Comparison of ENCODE assay signal across 9 cellular contexts in genomic region chr11:41461057-41461681, GRCh38. TPM values are rescaled to one million over a fixed set of nuclear protein-coding genes. Genes with fewer than 3 reads are reported as not detected.
A peak's percentile ranks its signal among the peaks of the same experiment; 100 is the strongest.
DNase-seq lines count a peak whose midpoint lies in the region; ATAC-seq and TF ChIP-seq lines count a peak whose summit lies in the region.
"Had no signal": no experiment of that assay in that cellular context is flagged by ENCODE, and none has a peak within 500 bp of the region (broad histone marks: within the 10 kb centered on the region; RNA-seq: fewer than 3 reads in every experiment).

No MANE protein-coding gene starts in this region.

- in situ Hi-C loops in mammary epithelial cell (cut with MboI; ENCODE audit: low sequenced_read_pairs in 2 of 2) = loop anchor here in 1 of 2 donors (25.0 kb wide), 2 partner anchors 1076 to 1826 kb away; no protein-coding TSS in a partner anchor

- H2AFZ ChIP-seq in mammary epithelial cell (ENCODE audit: low read depth, low read length) (no peak overlapping the region), parathyroid adenoma (no peak overlapping the region)

- DNase-seq in GM10266 (ENCODE audit: extremely low spot score) (peak; percentile 13), NAMALWA (ENCODE audit: low spot score) (peak; percentile 38), mammary epithelial cell (peak; percentile 9), medulla oblongata (ENCODE audit: extremely low spot score) (no peak)
- DNase-seq in activated CD4-positive, alpha-beta T cell treated with anti-CD3 and anti-CD28 coated beads, Interleukin-2, amount 10 ng/mL, durations not matched to agents 7 days and 5 days = no peak
- DNase-seq in effector CD8-positive, alpha-beta T cell (lab: John Stamatoyannopoulos, UW) = no peak

- H3K36me3 Mint-ChIP-seq in activated CD4-positive, alpha-beta T cell treated with anti-CD3 and anti-CD28 coated beads, Interleukin-2, amount 10 ng/mL, durations not matched to agents 7 days and 5 days (ENCODE audit: low read depth) = no peaks in the 10 kb centered on the region

- no peak overlapping the region for H3K4me3 Mint-ChIP-seq in activated CD4-positive, alpha-beta T cell treated with anti-CD3 and anti-CD28 coated beads, Interleukin-2, amount 10 ng/mL, durations not matched to agents 7 days and 5 days
- H3K4me3 Mint-ChIP-seq: central memory CD8-positive, alpha-beta T cell had no signal

- intact Hi-C loops in mammary epithelial cell (cut with micrococcal nuclease) = no loop called here

- no peaks in the 10 kb centered on the region for H4K20me1 ChIP-seq in mammary epithelial cell (ENCODE audit: insufficient read depth, low read length)

- peak; percentile 67 for TF ChIP-seq CTCF in GM10266 (IDR thresholded peaks at IDR 0.05; ENCODE audit: control insufficient read depth, insufficient read depth, low read depth, missing control alignments)
- TF ChIP-seq CTCF in mammary epithelial cell (conservative IDR thresholded peaks at IDR 0.05 in 1 of 2, IDR thresholded peaks at IDR 0.05 in 1 of 2; ENCODE audit: extremely low read depth in 1 of 2, insufficient read depth in 1 of 2, low read depth in 1 of 2, low read length in 2 of 2) = peak; percentile 71 to 75
- TF ChIP-seq CTCF in parathyroid adenoma (IDR thresholded peaks at IDR 0.05) = peak; percentile 52

- H3K4me1 Mint-ChIP-seq in activated CD4-positive, alpha-beta T cell treated with anti-CD3 and anti-CD28 coated beads, Interleukin-2, amount 10 ng/mL, durations not matched to agents 7 days and 5 days = no peaks in the 10 kb centered on the region
- H3K4me1 Mint-ChIP-seq: central memory CD8-positive, alpha-beta T cell had no signal

- H3K4me3 ChIP-seq in mammary epithelial cell (replicated peaks in 1 of 3; ENCODE audit: insufficient read depth in 1 of 3, low read depth in 2 of 3, low read length in 3 of 3) (no peak overlapping the region), parathyroid adenoma (ENCODE audit: low read depth, low read length) (no peak overlapping the region)

- H3K27me3 ChIP-seq in mammary epithelial cell (ENCODE audit: insufficient read depth, low read length) (peaks cover 18% of the 10 kb centered on the region), parathyroid adenoma (ENCODE audit: control insufficient read depth, insufficient read depth, low read length) (no peaks in the 10 kb centered on the region)

- H3K27ac Mint-ChIP-seq in activated CD4-positive, alpha-beta T cell treated with anti-CD3 and anti-CD28 coated beads, Interleukin-2, amount 10 ng/mL, durations not matched to agents 7 days and 5 days = no peak overlapping the region

- 7% methylated on average over 1 of the region's 1 CpG for WGBS in mammary epithelial cell (ENCODE audit: low coverage, missing lambda C conversion rate)

- H3K4me2 ChIP-seq in mammary epithelial cell (ENCODE audit: insufficient read depth, low read depth, low read length) = no peak overlapping the region
- no peak overlapping the region for H3K4me2 ChIP-seq in parathyroid adenoma (ENCODE audit: low read length)

- H3K27me3 Mint-ChIP-seq in activated CD4-positive, alpha-beta T cell treated with anti-CD3 and anti-CD28 coated beads, Interleukin-2, amount 10 ng/mL, durations not matched to agents 7 days and 5 days = peaks cover 7% of the 10 kb centered on the region
- H3K27me3 Mint-ChIP-seq: central memory CD8-positive, alpha-beta T cell had no signal

- ATAC-seq in GM19035 (IDR thresholded peaks at IDR 0.05; ENCODE audit: unreplicated experiment) = no peak

- H3K9ac ChIP-seq in mammary epithelial cell (ENCODE audit: insufficient read depth, low read length) (no peak overlapping the region), parathyroid adenoma (no peak overlapping the region)

- H3K27ac ChIP-seq in mammary epithelial cell (ENCODE audit: insufficient read depth, low read depth, low read length) = no peak overlapping the region
- no peak overlapping the region for H3K27ac ChIP-seq in parathyroid adenoma

- no peaks in the 10 kb centered on the region for H3K36me3 ChIP-seq in mammary epithelial cell (ENCODE audit: insufficient read depth, low read length)
- no peaks in the 10 kb centered on the region for H3K36me3 ChIP-seq in parathyroid adenoma (ENCODE audit: control insufficient read depth, insufficient read depth, low read length)

- CTCF ChIA-PET in mammary epithelial cell (lab: Charles Lee; ENCODE audit: low non-redundant PET) = interaction anchor here (0.6 to 0.7 kb wide), 2 partner anchors 19 to 125 kb away, joined by 3 to 5 read pairs; no protein-coding TSS in a partner anchor
- CTCF ChIA-PET in activated CD4-positive, alpha-beta T cell treated with anti-CD3 and anti-CD28 coated beads, Interleukin-2, amount 10 ng/mL, durations not matched to agents 7 days and 5 days (lab: Charles Lee) = interaction anchor here (0.6 kb wide), 1 partner anchor 1150 kb away, joined by 6 read pairs; no protein-coding TSS in a partner anchor

- no peaks in the 10 kb centered on the region for H3K9me3 Mint-ChIP-seq in activated CD4-positive, alpha-beta T cell treated with anti-CD3 and anti-CD28 coated beads, Interleukin-2, amount 10 ng/mL, durations not matched to agents 7 days and 5 days

- H3K9me3 ChIP-seq in mammary epithelial cell (replicated peaks; ENCODE audit: insufficient read depth, low read length) = no peaks in the 10 kb centered on the region
- no peaks in the 10 kb centered on the region for H3K9me3 ChIP-seq in parathyroid adenoma (ENCODE audit: control insufficient read depth, low read length)

- H3K79me2 ChIP-seq in mammary epithelial cell (ENCODE audit: insufficient read depth, low read length) = no peaks in the 10 kb centered on the region
- H3K79me2 ChIP-seq in parathyroid adenoma = no peaks in the 10 kb centered on the region

- dilution Hi-C loops in mammary epithelial cell (cut with HindIII; ENCODE audit: low sequenced_read_pairs) = no loop called here

- POLR2A ChIA-PET in activated CD4-positive, alpha-beta T cell treated with anti-CD3 and anti-CD28 coated beads, Interleukin-2, amount 10 ng/mL, durations not matched to agents 7 days and 5 days (lab: Charles Lee) = no interaction called here

- H3K4me1 ChIP-seq in mammary epithelial cell (ENCODE audit: insufficient read depth, low read length) (no peaks in the 10 kb centered on the region), parathyroid adenoma (no peaks in the 10 kb centered on the region)

- no TSS peak for BruUV-seq in mammary epithelial cell (replicated peaks; lab: Mats Ljungman, UMichigan)

RNA-seq across cellular contexts. Expression of gene LRRC4C, which starts 1.7 kb away (rescaled TPM):
- total RNA-seq in mammary epithelial cell = 1 to 10 TPM in 1 of 2 donors, not detected in 1; 2.7 TPM
- polyA plus RNA-seq in mammary epithelial cell = not detected
- polyA minus RNA-seq in mammary epithelial cell = not detected
- total RNA-seq in activated CD4-positive, alpha-beta T cell treated with anti-CD3 and anti-CD28 coated beads, Interleukin-2, amount 10 ng/mL, durations not matched to agents 7 days and 5 days = not detected

Comparison
In these comparisons a context has a peak if more than half of its experiments do, and no peak if none do; other contexts are left out.
1. DNase-seq: peak in GM10266 (single experiment), NAMALWA (single experiment) and mammary epithelial cell (single experiment); none in medulla oblongata (single experiment), activated CD4-positive, alpha-beta T cell treated with anti-CD3 and anti-CD28 coated beads, Interleukin-2, amount 10 ng/mL, durations not matched to agents 7 days and 5 days (single experiment) and effector CD8-positive, alpha-beta T cell (single experiment).
2. Peak in every context shown above with its lines, with median percentiles within 50 percentile points of each other: CTCF ChIP-seq.